26 cellular contexts compared by ENCODE assay signal in the genomic region with DNA sequence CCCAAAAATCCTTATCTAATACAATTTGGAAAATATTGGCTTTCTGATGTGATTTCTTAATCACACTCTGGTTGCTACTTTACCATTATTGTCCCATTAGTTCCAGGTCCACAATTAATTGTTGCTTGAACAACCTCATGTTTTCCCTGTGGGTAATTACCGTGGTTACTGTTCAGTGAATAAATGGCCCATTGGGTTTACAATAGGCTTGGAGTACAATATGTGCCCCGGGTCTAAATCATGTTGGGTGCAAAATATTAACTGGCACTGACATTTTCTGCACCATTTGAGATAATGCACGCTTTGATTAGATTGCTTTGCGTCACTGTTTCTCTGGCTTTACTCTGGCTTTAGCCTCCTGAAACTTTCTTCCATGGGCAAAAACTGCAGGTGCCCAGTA.
"Had no signal": no experiment of that assay in that cellular context is flagged by ENCODE, and none has a peak within 500 bp of the region (broad histone marks: within the 10 kb centered on the region; RNA-seq: fewer than 3 reads in every experiment).

No MANE protein-coding gene starts in this region.

- H3K9me3 ChIP-seq: colonic mucosa, esophagus muscularis mucosa, gastroesophageal sphincter, heart left ventricle, left lung, lower lobe of right lung, mucosa of descending colon had no signal

- H3K27ac ChIP-seq: colonic mucosa, epithelial cell of prostate, esophagus muscularis mucosa, foreskin keratinocyte, gastroesophageal sphincter, heart left ventricle, hepatocyte, left lung, lower lobe of right lung had no signal

- H3K79me2 ChIP-seq: hepatocyte had no signal

- H2AFZ ChIP-seq: hepatocyte had no signal

- H3K4me2 ChIP-seq: hepatocyte had no signal

- H3K36me3 ChIP-seq: colonic mucosa, esophagus muscularis mucosa, gastroesophageal sphincter, heart left ventricle, left lung, lower lobe of right lung had no signal

- H3K27me3 ChIP-seq: colonic mucosa, esophagus muscularis mucosa, hepatocyte, left lung had no signal

- H3K4me1 Mint-ChIP-seq: endodermal cell, immature natural killer cell, mesothelial cell of epicardium, naive B cell had no signal

- H3K4me1 ChIP-seq: colonic mucosa, esophagus muscularis mucosa, foreskin keratinocyte, gastroesophageal sphincter, heart left ventricle, left lung, lower lobe of right lung had no signal

- FAIRE-seq: endometrium, frontal cortex, kidney had no signal

- H3K4me3 ChIP-seq: colonic mucosa, esophagus muscularis mucosa, gastroesophageal sphincter, heart left ventricle, hepatocyte, left lung, lower lobe of right lung, mucosa of descending colon had no signal

- H3K36me3 Mint-ChIP-seq: immature natural killer cell, mesothelial cell of epicardium, naive B cell had no signal

- H3K4me3 Mint-ChIP-seq: dendritic cell treated with granulocyte-macrophage colony-stimulating factor and Interleukin-4, amounts not matched to agents 40 ng/mL and 50 ng/mL, for 4 days; effector memory CD8-positive, alpha-beta T cell; endodermal cell; immature natural killer cell; mesothelial cell of epicardium; naive B cell had no signal

- H3K27ac Mint-ChIP-seq: dendritic cell treated with granulocyte-macrophage colony-stimulating factor and Interleukin-4, amounts not matched to agents 40 ng/mL and 50 ng/mL, for 4 days; effector memory CD8-positive, alpha-beta T cell; endodermal cell; immature natural killer cell; mesothelial cell of epicardium; naive B cell had no signal

- ATAC-seq: effector memory CD8-positive, alpha-beta T cell; foreskin keratinocyte; gastroesophageal sphincter; heart left ventricle; left colon; left lung; left ventricle myocardium superior; lower lobe of right lung; mucosa of descending colon had no signal

- DNase-seq: colonic mucosa; cortex of kidney; effector CD8-positive, alpha-beta T cell; effector memory CD8-positive, alpha-beta T cell; endodermal cell; foreskin keratinocyte; heart left ventricle; hypothalamus; immature natural killer cell; kidney; kidney glomerular epithelial cell; left colon; left lung; left ventricle myocardium superior; lower lobe of right lung; mesenchymal stem cell; mucosa of descending colon; naive B cell had no signal

- H3K9me3 Mint-ChIP-seq: dendritic cell treated with granulocyte-macrophage colony-stimulating factor and Interleukin-4, amounts not matched to agents 40 ng/mL and 50 ng/mL, for 4 days; effector memory CD8-positive, alpha-beta T cell; endodermal cell; immature natural killer cell; mesothelial cell of epicardium had no signal
